1 cellular context compared by ENCODE assay signal in genomic region chr12:90543841-90544240, GRCh38.
TF ChIP-seq lines count a peak whose summit lies in the region.

No MANE protein-coding gene starts in this region.

TF ChIP-seq in IMR-90, 13 proteins besides CTCF, POLR2A, EP300 and RAD21:
- TF ChIP-seq MXI1 (IDR thresholded peaks at IDR 0.05; ENCODE audit: borderline replicate concordance, low read depth, low read length): no peak
- TF ChIP-seq CHD1 (IDR thresholded peaks at IDR 0.05; ENCODE audit: low read depth, low read length): no peak
- no peak for TF ChIP-seq BHLHE40 (IDR thresholded peaks at IDR 0.05; ENCODE audit: low read depth, low read length)
- no peak for TF ChIP-seq ELK1 (IDR thresholded peaks at IDR 0.05; ENCODE audit: borderline replicate concordance, low read depth, low read length)
- TF ChIP-seq NFE2L2 (IDR thresholded peaks at IDR 0.05; ENCODE audit: low read depth, low read length): no peak
- no peak for TF ChIP-seq FOS (IDR thresholded peaks at IDR 0.05; ENCODE audit: low read depth, low read length)
- TF ChIP-seq RFX5 (IDR thresholded peaks at IDR 0.05; ENCODE audit: low read depth, low read length): no peak
- no peak for TF ChIP-seq USF2 (IDR thresholded peaks at IDR 0.05; ENCODE audit: low read depth, low read length)
- no peak for TF ChIP-seq SMC3 (IDR thresholded peaks at IDR 0.05; ENCODE audit: low read depth, low read length)
- no peak for TF ChIP-seq MAFK (IDR thresholded peaks at IDR 0.05; ENCODE audit: low read depth, low read length)
- TF ChIP-seq MAZ (IDR thresholded peaks at IDR 0.05; ENCODE audit: borderline replicate concordance, low read depth, low read length): no peak
- TF ChIP-seq CEBPB (IDR thresholded peaks at IDR 0.05; ENCODE audit: low read depth, low read length): no peak
- TF ChIP-seq RCOR1 (IDR thresholded peaks at IDR 0.05; ENCODE audit: insufficient replicate concordance, low read length): no peak
TF ChIP-seq in IMR-90: peak in this region for 0.
